In the genomic region with DNA sequence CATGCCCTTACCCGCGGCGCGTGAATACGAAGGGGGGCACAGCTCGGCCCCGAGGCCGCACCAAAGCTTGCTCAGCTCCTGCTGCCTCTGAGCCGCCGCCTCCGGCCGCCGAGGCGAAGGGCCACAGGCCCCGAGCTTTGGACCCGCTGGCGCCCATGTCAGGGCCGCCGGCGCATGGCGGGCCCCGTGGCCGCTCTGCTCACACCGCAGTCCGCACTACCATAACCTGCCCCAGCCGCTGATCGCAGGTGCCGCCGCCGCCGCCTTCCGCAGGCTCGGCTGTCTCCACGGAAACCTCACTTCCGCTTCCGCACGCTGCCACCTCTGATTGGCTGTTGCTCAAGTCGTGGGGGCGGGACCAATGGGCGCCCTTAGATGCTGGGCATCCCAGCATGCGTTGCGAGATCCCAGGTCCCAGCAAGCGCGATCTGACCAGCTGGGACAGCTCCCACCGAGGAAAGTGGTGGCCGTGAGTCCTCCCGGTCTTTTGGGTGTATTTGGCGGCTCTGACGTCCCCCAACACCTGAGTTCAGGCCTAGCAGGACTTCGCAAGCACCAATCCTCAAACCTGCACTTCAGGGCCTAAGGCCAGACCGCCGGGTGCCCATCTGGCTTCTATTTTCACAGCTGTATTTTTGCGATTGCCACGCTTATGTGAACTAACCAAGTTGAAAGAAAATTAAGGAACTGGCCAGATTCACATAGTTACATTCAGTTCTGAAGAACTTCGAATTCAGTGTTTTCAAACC, we compare ENCODE assay signal across 8 cellular contexts. TPM values are rescaled to one million over a fixed set of nuclear protein-coding genes. Genes with fewer than 3 reads are reported as not detected.
A peak's percentile ranks its signal among the peaks of the same experiment; 100 is the strongest.
DNase-seq lines count a peak whose midpoint lies in the region; FAIRE-seq and TF ChIP-seq lines count a peak whose summit lies in the region.

A gene with protein sequence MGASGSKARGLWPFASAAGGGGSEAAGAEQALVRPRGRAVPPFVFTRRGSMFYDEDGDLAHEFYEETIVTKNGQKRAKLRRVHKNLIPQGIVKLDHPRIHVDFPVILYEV (minus strand): TSS at position 281 of the 749 bp plus-strand sequence. CDS start 124 bp downstream, at position 157.

- H3K36me3 ChIP-seq in Loucy (ENCODE audit: insufficient read depth, low read length): peaks cover 35% of the 10 kb centered on the region
- peaks cover 36 to 38% of the 10 kb centered on the region in 2 donors for H3K36me3 ChIP-seq in stomach smooth muscle (ENCODE audit: control insufficient read depth in 2 of 2, insufficient read depth in 2 of 2, low read length in 2 of 2)

- H3K27ac ChIP-seq in stomach smooth muscle (ENCODE audit: low read length): peak within 1 kb of the TSS; percentile 81

- peak; percentile 97 for DNase-seq in EL
- peak; percentile 94 for DNase-seq in H54 (ENCODE audit: insufficient read length, low spot score)
- DNase-seq in SHP77 treated with DMSO at 0.1 percent for 48 hours (lab: John Stamatoyannopoulos, UW): peak; percentile 76
- DNase-seq in activated effector memory CD4-positive, alpha-beta T cell treated with anti-CD3 and anti-CD28 coated beads, Interleukin-2, amount 50 U/mL, for 16 hours: peak; percentile 98
- peak; percentile 93 for DNase-seq in fibroblast of the conjunctiva (ENCODE audit: low read depth)
- DNase-seq in neural crest cell (ENCODE audit: low read depth, low spot score): peak; percentile 93

- H3K27me3 Mint-ChIP-seq in neural crest cell (ENCODE audit: low read depth): no peaks in the 10 kb centered on the region

- peaks cover 49% of the 10 kb centered on the region for H4K20me1 ChIP-seq in Loucy (ENCODE audit: insufficient read depth, low read length, poor library complexity, severe bottlenecking)

- peak within 1 kb of the TSS; percentile 82 for H3K9ac ChIP-seq in Loucy (ENCODE audit: low read depth, low read length, poor library complexity, severe bottlenecking)
- H3K9ac ChIP-seq in stomach smooth muscle (ENCODE audit: low read length in 2 of 2): peak within 1 kb of the TSS; percentile 90 to 93

- H3K27me3 ChIP-seq in Loucy (ENCODE audit: insufficient read depth, low read length, poor library complexity, severe bottlenecking): no peaks in the 10 kb centered on the region
- no peaks in the 10 kb centered on the region for H3K27me3 ChIP-seq in stomach smooth muscle (ENCODE audit: control insufficient read depth in 1 of 2, insufficient read depth in 2 of 2, low read length in 2 of 2)

- TF ChIP-seq CTCF in Loucy (conservative IDR thresholded peaks at IDR 0.05; ENCODE audit: low read length) (no peak), neural crest cell (conservative IDR thresholded peaks at IDR 0.05) (no peak)

- peaks cover 32% of the 10 kb centered on the region for H3K4me1 Mint-ChIP-seq in neural crest cell

- H2AFZ ChIP-seq in Loucy (ENCODE audit: low read length): no peak within 1 kb of the TSS

- no peaks in the 10 kb centered on the region for H3K9me3 Mint-ChIP-seq in neural crest cell

- H3K4me3 Mint-ChIP-seq in neural crest cell: peak within 1 kb of the TSS; percentile 96

- H3K9me3 ChIP-seq in Loucy (ENCODE audit: insufficient read depth, low read depth, low read length) (no peaks in the 10 kb centered on the region), stomach smooth muscle (ENCODE audit: control insufficient read depth in 2 of 2, low read length in 2 of 2) (no peaks in the 10 kb centered on the region)

- H3K4me1 ChIP-seq in Loucy (ENCODE audit: insufficient read depth, low read length, poor library complexity, severe bottlenecking) (peaks cover 15% of the 10 kb centered on the region), stomach smooth muscle (ENCODE audit: control insufficient read depth, insufficient read depth, low read length) (peaks cover 29% of the 10 kb centered on the region)

- no peak for FAIRE-seq in H54 (lab: Jason Lieb, UNC)

- peaks cover 5% of the 10 kb centered on the region for H3K36me3 Mint-ChIP-seq in neural crest cell (ENCODE audit: low read depth)

- peak; percentile 57; the same call in 1 of the 2 replicates for TF ChIP-seq POLR2A in H54 (IDR thresholded peaks at IDR 0.05; ENCODE audit: low read depth, low read length)

- no peaks in the 10 kb centered on the region for H3K9me2 ChIP-seq in Loucy (replicated peaks; ENCODE audit: low read depth, low read length)

- H3K79me2 ChIP-seq in Loucy (ENCODE audit: insufficient read depth, low read length): peaks cover 51% of the 10 kb centered on the region

- peak within 1 kb of the TSS; percentile 94 for H3K4me3 ChIP-seq in Loucy (ENCODE audit: low read length, poor library complexity, severe bottlenecking)
- H3K4me3 ChIP-seq in stomach smooth muscle (ENCODE audit: low read length in 2 of 2): peak within 1 kb of the TSS; percentile 90 to 92

- H3K4me2 ChIP-seq in Loucy (ENCODE audit: low read depth, low read length, poor library complexity, severe bottlenecking): peak within 1 kb of the TSS; percentile 95

- H3F3A ChIP-seq in Loucy (ENCODE audit: low read depth): peaks cover 9% of the 10 kb centered on the region

- H3K27ac Mint-ChIP-seq in neural crest cell (ENCODE audit: unreplicated experiment): peak within 1 kb of the TSS; percentile 93

RNA-seq across cellular contexts. Expression of the gene that starts here (rescaled TPM):
- 35.0 and 35.5 TPM in 2 replicates for total RNA-seq in neural crest cell

Comparison
In these comparisons a context has a peak if more than half of its experiments do, and no peak if none do; other contexts are left out.
1. Peak in every context shown above with its lines: DNase-seq, H3K4me3 ChIP-seq and H3K27ac ChIP-seq.